Comparison of ENCODE assay signal across 9 cellular contexts in genomic region chr2:9336534-9337354, GRCh38.
A peak's percentile ranks its signal among the peaks of the same experiment; 100 is the strongest.
DNase-seq lines count a peak whose midpoint lies in the region; ATAC-seq and TF ChIP-seq lines count a peak whose summit lies in the region.
"Had no signal": no experiment of that assay in that cellular context is flagged by ENCODE, and none has a peak within 500 bp of the region (broad histone marks: within the 10 kb centered on the region; RNA-seq: fewer than 3 reads in every experiment).

No MANE protein-coding gene starts in this region.

- H3K27ac Mint-ChIP-seq in natural killer cell treated with Interleukin-12 subunit alpha and Interleukin-12 subunit beta and Interleukin-15 and Interleukin-18, amount 100 ng/mL, for 72 hours, result no peak overlapping the region

- no peak for ATAC-seq in natural killer cell treated with Interleukin-12 subunit alpha and Interleukin-12 subunit beta and Interleukin-15 and Interleukin-18, amount 100 ng/mL, for 72 hours

- peaks cover under 1% of the 10 kb centered on the region for H3K4me1 ChIP-seq in ovary (ENCODE audit: insufficient read depth)

- intact Hi-C loops in ovary (cut with DNase I), result loop anchor here in 3 of 4 donors (5.0 to 10.0 kb wide), 2 partner anchors 189 to 192 kb away; no protein-coding TSS in a partner anchor

- H3K27me3 ChIP-seq in ovary, result no peaks in the 10 kb centered on the region
- no peaks in the 10 kb centered on the region for H3K27me3 ChIP-seq in WERI-Rb-1 (ENCODE audit: insufficient read depth, low read depth, severe bottlenecking)

- peaks cover 0 to 5% of the 10 kb centered on the region in 2 donors for H3K4me1 Mint-ChIP-seq in natural killer cell treated with Interleukin-12 subunit alpha and Interleukin-12 subunit beta and Interleukin-15 and Interleukin-18, amount 100 ng/mL, for 72 hours (ENCODE audit: low read depth in 2 of 2)

- WGBS in ovary, 3 donors, result 39 to 50% (median 42%) methylated on average over 14 of the region's 14 CpGs

- no peak overlapping the region for H3K27ac ChIP-seq in ovary
- H3K27ac ChIP-seq in WERI-Rb-1, result no peak overlapping the region
- H3K27ac ChIP-seq: KMS-11 had no signal

- no peak overlapping the region for H3K4me3 Mint-ChIP-seq in natural killer cell treated with Interleukin-12 subunit alpha and Interleukin-12 subunit beta and Interleukin-15 and Interleukin-18, amount 100 ng/mL, for 72 hours

- peak; percentile 78 for DNase-seq in HCEC 1CT
- DNase-seq in NCI-H510A (lab: John Stamatoyannopoulos, UW), result peak; percentile 92
- DNase-seq in dedifferentiated amniotic fluid mesenchymal stem cell (ENCODE audit: extremely low spot score), result peak; percentile 92
- peak in 4 of 5 donors; percentile 42 to 79 (median 66) for DNase-seq in ovary
- DNase-seq in WERI-Rb-1, result no peak
- DNase-seq in natural killer cell treated with Interleukin-12 subunit alpha and Interleukin-12 subunit beta and Interleukin-15 and Interleukin-18, amount 100 ng/mL, for 72 hours (ENCODE audit: low spot score), result no peak
- no peak for DNase-seq in stimulated activated CD4-positive, alpha-beta T cell treated with anti-CD3 and anti-CD28 coated beads, Interleukin-4, amount 100 ng/mL, for 4 hours
- no peak for DNase-seq in effector CD8-positive, alpha-beta T cell (lab: John Stamatoyannopoulos, UW)

- no peak for TF ChIP-seq POLR2A in ovary (IDR thresholded peaks at IDR 0.05)

- H3K36me3 Mint-ChIP-seq in natural killer cell treated with Interleukin-12 subunit alpha and Interleukin-12 subunit beta and Interleukin-15 and Interleukin-18, amount 100 ng/mL, for 72 hours, result no peaks in the 10 kb centered on the region

- H3K4me3 ChIP-seq in ovary, result no peak overlapping the region
- H3K4me3 ChIP-seq in WERI-Rb-1 (ENCODE audit: low read depth, low read length), result no peak overlapping the region

- H3K36me3 ChIP-seq in ovary (no peaks in the 10 kb centered on the region), WERI-Rb-1 (peaks cover 12% of the 10 kb centered on the region)

- TF ChIP-seq EP300 in ovary (IDR thresholded peaks at IDR 0.05), result no peak

- H3K9me3 Mint-ChIP-seq in natural killer cell treated with Interleukin-12 subunit alpha and Interleukin-12 subunit beta and Interleukin-15 and Interleukin-18, amount 100 ng/mL, for 72 hours, result no peaks in the 10 kb centered on the region

- peaks cover 8 to 15% of the 10 kb centered on the region in 2 donors for H3K27me3 Mint-ChIP-seq in natural killer cell treated with Interleukin-12 subunit alpha and Interleukin-12 subunit beta and Interleukin-15 and Interleukin-18, amount 100 ng/mL, for 72 hours

- TF ChIP-seq CTCF in ovary (IDR thresholded peaks at IDR 0.05) (no peak), WERI-Rb-1 (IDR thresholded peaks at IDR 0.05; ENCODE audit: low read depth, low read length) (no peak)

- H3K9me3 ChIP-seq in ovary, result no peaks in the 10 kb centered on the region
- no peaks in the 10 kb centered on the region for H3K9me3 ChIP-seq in WERI-Rb-1 (ENCODE audit: severe bottlenecking)

Comparison
In these comparisons a context has a peak if more than half of its experiments do, and no peak if none do; other contexts are left out.
1. DNase-seq: peak in HCEC 1CT (single experiment), NCI-H510A (single experiment), dedifferentiated amniotic fluid mesenchymal stem cell (single experiment) and ovary (4 of 5); none in WERI-Rb-1 (single experiment), natural killer cell treated with Interleukin-12 subunit alpha and Interleukin-12 subunit beta and Interleukin-15 and Interleukin-18, amount 100 ng/mL, for 72 hours (single experiment), stimulated activated CD4-positive, alpha-beta T cell treated with anti-CD3 and anti-CD28 coated beads, Interleukin-4, amount 100 ng/mL, for 4 hours (0 of 2) and effector CD8-positive, alpha-beta T cell (single experiment).